In genomic region chr19:7272856-7273578, GRCh38 we compare ENCODE assay signal across 16 cellular contexts. TPM values are rescaled to one million over a fixed set of nuclear protein-coding genes. Genes with fewer than 3 reads are reported as not detected.
DNase-seq lines count a peak whose midpoint lies in the region; ATAC-seq and TF ChIP-seq lines count a peak whose summit lies in the region.
"Had no signal": no experiment of that assay in that cellular context is flagged by ENCODE, and none has a peak within 500 bp of the region (broad histone marks: within the 10 kb centered on the region; RNA-seq: fewer than 3 reads in every experiment).

No MANE protein-coding gene starts in this region.

- peak overlapping the region; percentile 89 for H3K4me2 ChIP-seq in DOHH2 (ENCODE audit: low read length)

- no peaks in the 10 kb centered on the region for H3K9me3 ChIP-seq in DOHH2 (ENCODE audit: control insufficient read depth, insufficient read depth, low read length)
- H3K9me3 ChIP-seq: psoas muscle had no signal

- no peak overlapping the region for H3K4me3 Mint-ChIP-seq in dendritic cell treated with granulocyte-macrophage colony-stimulating factor and Interleukin-4, amounts not matched to agents 40 ng/mL and 50 ng/mL, for 4 days
- H3K4me3 Mint-ChIP-seq: activated CD4-positive, alpha-beta T cell treated with anti-CD3 and anti-CD28 coated beads for 36 hours; CD4-positive, CD25-positive, alpha-beta regulatory T cell; type B pancreatic cell had no signal

- peak overlapping the region; percentile 52 for H3K4me3 ChIP-seq in DOHH2 (ENCODE audit: low read length)
- H3K4me3 ChIP-seq: coronary artery, psoas muscle had no signal

- no peaks in the 10 kb centered on the region for H3K36me3 ChIP-seq in DOHH2 (ENCODE audit: control insufficient read depth, low read length)

- peaks cover 7% of the 10 kb centered on the region for H3F3A ChIP-seq in DOHH2 (ENCODE audit: control insufficient read depth, insufficient read depth)

- H3K27me3 ChIP-seq in DOHH2 (ENCODE audit: control insufficient read depth, low read length): no peaks in the 10 kb centered on the region

- H3K4me1 ChIP-seq in DOHH2 (ENCODE audit: control insufficient read depth, low read length): peaks cover 32% of the 10 kb centered on the region

- H3K4me1 Mint-ChIP-seq in dendritic cell treated with granulocyte-macrophage colony-stimulating factor and Interleukin-4, amounts not matched to agents 40 ng/mL and 50 ng/mL, for 4 days (ENCODE audit: low read depth): peaks cover 60% of the 10 kb centered on the region
- H3K4me1 Mint-ChIP-seq: activated CD4-positive, alpha-beta T cell treated with anti-CD3 and anti-CD28 coated beads for 36 hours; CD4-positive, CD25-positive, alpha-beta regulatory T cell had no signal

- no peaks in the 10 kb centered on the region for H4K20me1 ChIP-seq in DOHH2 (ENCODE audit: control insufficient read depth, insufficient read depth, low read depth, low read length)

- no peaks in the 10 kb centered on the region for H3K27me3 Mint-ChIP-seq in dendritic cell treated with granulocyte-macrophage colony-stimulating factor and Interleukin-4, amounts not matched to agents 40 ng/mL and 50 ng/mL, for 4 days
- H3K27me3 Mint-ChIP-seq: activated CD4-positive, alpha-beta T cell treated with anti-CD3 and anti-CD28 coated beads for 36 hours; CD4-positive, CD25-positive, alpha-beta regulatory T cell; type B pancreatic cell had no signal

- H3K36me3 Mint-ChIP-seq in dendritic cell treated with granulocyte-macrophage colony-stimulating factor and Interleukin-4, amounts not matched to agents 40 ng/mL and 50 ng/mL, for 4 days (ENCODE audit: low read depth): no peaks in the 10 kb centered on the region
- H3K36me3 Mint-ChIP-seq: CD4-positive, CD25-positive, alpha-beta regulatory T cell had no signal

- no peak for TF ChIP-seq CTCF in DOHH2 (IDR thresholded peaks at IDR 0.05; ENCODE audit: low read depth, low read length, poor library complexity, severe bottlenecking)
- no peak for TF ChIP-seq CTCF in GM20000 (IDR thresholded peaks at IDR 0.05; ENCODE audit: extremely low read depth, missing control alignments)

- DNase-seq in GM20000 (ENCODE audit: low spot score) (peak; percentile 69), LHCN-M2 (ENCODE audit: low read depth) (peak; percentile 28), NCI-H446 treated with DMSO at 0.1 percent for 48 hours (lab: John Stamatoyannopoulos, UW) (no peak), cerebellar cortex (ENCODE audit: low spot score) (no peak), NCI-H2107 treated with DMSO at 0.1 percent for 48 hours (lab: John Stamatoyannopoulos, UW; ENCODE audit: unreplicated experiment) (no peak)
- DNase-seq: activated CD4-positive, alpha-beta T cell treated with anti-CD3 and anti-CD28 coated beads for 36 hours; activated gamma-delta T cell treated with Interleukin-2 at 50 U/mL for 16 hours; CD4-positive, CD25-positive, alpha-beta regulatory T cell; left ventricle myocardium superior had no signal

- H3K9me2 ChIP-seq in DOHH2 (replicated peaks; ENCODE audit: control insufficient read depth, low read length): no peaks in the 10 kb centered on the region

- no peak for ATAC-seq in GM19328 (IDR thresholded peaks at IDR 0.05; ENCODE audit: unreplicated experiment)
- ATAC-seq: activated CD4-positive, alpha-beta T cell treated with anti-CD3 and anti-CD28 coated beads for 36 hours; left ventricle myocardium superior; psoas muscle; Right ventricle myocardium inferior had no signal

- peak overlapping the region; percentile 76 for H3K27ac ChIP-seq in DOHH2 (ENCODE audit: low read depth, low read length)
- H3K27ac ChIP-seq: coronary artery, psoas muscle had no signal

- intact Hi-C loops in dendritic cell treated with granulocyte-macrophage colony-stimulating factor and Interleukin-4, amounts not matched to agents 40 ng/mL and 50 ng/mL, for 4 days (cut with micrococcal nuclease): no loop called here

- peak overlapping the region; percentile 49 for H3K27ac Mint-ChIP-seq in dendritic cell treated with granulocyte-macrophage colony-stimulating factor and Interleukin-4, amounts not matched to agents 40 ng/mL and 50 ng/mL, for 4 days
- H3K27ac Mint-ChIP-seq: activated CD4-positive, alpha-beta T cell treated with anti-CD3 and anti-CD28 coated beads for 36 hours; type B pancreatic cell had no signal

- H3K79me2 ChIP-seq in DOHH2 (ENCODE audit: control insufficient read depth, low read length): 0 out of 2 replicates have a peak, but pooled peaks cover 2% of the 10 kb centered on the region

- no peaks in the 10 kb centered on the region for H3K9me3 Mint-ChIP-seq in dendritic cell treated with granulocyte-macrophage colony-stimulating factor and Interleukin-4, amounts not matched to agents 40 ng/mL and 50 ng/mL, for 4 days
- H3K9me3 Mint-ChIP-seq: type B pancreatic cell had no signal

RNA-seq across cellular contexts. Expression of gene INSR, which starts 21.2 kb away (rescaled TPM):
- total RNA-seq in LHCN-M2 (2014; rRNA removed): 4.9 and 7.4 TPM in 2 replicates
- polyA plus RNA-seq in LHCN-M2 (2012): 1.6 TPM

Comparison
In these comparisons a context has a peak if more than half of its experiments do, and no peak if none do; other contexts are left out.
1. DNase-seq: peak in GM20000 (single experiment) and LHCN-M2 (single experiment); none in NCI-H446 treated with DMSO at 0.1 percent for 48 hours (single experiment), cerebellar cortex (single experiment) and NCI-H2107 treated with DMSO at 0.1 percent for 48 hours (single experiment).